In genomic region chr4:38583102-38583501, GRCh38 we compare ENCODE assay signal across 14 cellular contexts.
A peak's percentile ranks its signal among the peaks of the same experiment; 100 is the strongest.
DNase-seq lines count a peak whose midpoint lies in the region; ATAC-seq, FAIRE-seq and TF ChIP-seq lines count a peak whose summit lies in the region.
"Had no signal": no experiment of that assay in that cellular context is flagged by ENCODE, and none has a peak within 500 bp of the region (broad histone marks: within the 10 kb centered on the region; RNA-seq: fewer than 3 reads in every experiment).

No MANE protein-coding gene starts in this region.

- H3K9me3 Mint-ChIP-seq in activated T-cell treated with anti-CD3 and anti-CD28 coated beads, Interleukin-2, amount 50 U/mL, for 24 hours = no peaks in the 10 kb centered on the region
- H3K9me3 Mint-ChIP-seq in stimulated activated effector memory CD8-positive, alpha-beta T cell treated with anti-CD3 and anti-CD28 coated beads, Interleukin-12 subunit alpha, Interleukin-12 subunit beta, amount 100 ng/mL, for 72 hours = peaks cover 6% of the 10 kb centered on the region

- TF ChIP-seq CTCF in WERI-Rb-1 (IDR thresholded peaks at IDR 0.05; ENCODE audit: low read depth, low read length) (no peak), D721Med (IDR thresholded peaks at IDR 0.05; ENCODE audit: insufficient read depth, missing control alignments) (no peak)

- no peaks in the 10 kb centered on the region for H3K36me3 Mint-ChIP-seq in activated T-cell treated with anti-CD3 and anti-CD28 coated beads, Interleukin-2, amount 50 U/mL, for 24 hours (ENCODE audit: low read depth)
- no peaks in the 10 kb centered on the region for H3K36me3 Mint-ChIP-seq in stimulated activated effector memory CD8-positive, alpha-beta T cell treated with anti-CD3 and anti-CD28 coated beads, Interleukin-12 subunit alpha, Interleukin-12 subunit beta, amount 100 ng/mL, for 72 hours

- no peak for DNase-seq in activated T-cell treated with anti-CD3 and anti-CD28 coated beads, Interleukin-2, amount 50 U/mL, for 24 hours
- DNase-seq in activated T-cell treated with anti-CD3 and anti-CD28 coated beads, Interleukin-2, amount 50 U/mL, for 1 hour = no peak
- DNase-seq in WERI-Rb-1 (peak; percentile 78), medulla oblongata (ENCODE audit: extremely low spot score) (peak; percentile 26), NCI-H2029 treated with DMSO at 0.1 percent for 48 hours (lab: John Stamatoyannopoulos, UW) (no peak), GOT3 (lab: John Stamatoyannopoulos, UW) (no peak), D721Med (ENCODE audit: insufficient read length, low spot score) (no peak)
- no peak for DNase-seq in stimulated activated effector memory CD8-positive, alpha-beta T cell treated with anti-CD3 and anti-CD28 coated beads, Interleukin-12 subunit alpha, Interleukin-12 subunit beta, amount 100 ng/mL, for 72 hours (ENCODE audit: low spot score in 2 of 2)
- DNase-seq: BE2C, IMR-90, left ventricle myocardium inferior had no signal

- no peak overlapping the region for H3K4me3 Mint-ChIP-seq in activated T-cell treated with anti-CD3 and anti-CD28 coated beads, Interleukin-2, amount 50 U/mL, for 24 hours
- H3K4me3 Mint-ChIP-seq in stimulated activated effector memory CD8-positive, alpha-beta T cell treated with anti-CD3 and anti-CD28 coated beads, Interleukin-12 subunit alpha, Interleukin-12 subunit beta, amount 100 ng/mL, for 72 hours = no peak overlapping the region

- H3K4me1 Mint-ChIP-seq in activated T-cell treated with anti-CD3 and anti-CD28 coated beads, Interleukin-2, amount 50 U/mL, for 24 hours (ENCODE audit: low read depth) = peaks cover 15% of the 10 kb centered on the region
- H3K4me1 Mint-ChIP-seq in stimulated activated effector memory CD8-positive, alpha-beta T cell treated with anti-CD3 and anti-CD28 coated beads, Interleukin-12 subunit alpha, Interleukin-12 subunit beta, amount 100 ng/mL, for 72 hours = peaks cover 19% of the 10 kb centered on the region

- H3K27me3 ChIP-seq in WERI-Rb-1 (ENCODE audit: insufficient read depth, low read depth, severe bottlenecking) = no peaks in the 10 kb centered on the region
- H3K27me3 ChIP-seq: BE2C, gastroesophageal sphincter had no signal

- ATAC-seq in stimulated activated effector memory CD8-positive, alpha-beta T cell treated with anti-CD3 and anti-CD28 coated beads, Interleukin-12 subunit alpha, Interleukin-12 subunit beta, amount 100 ng/mL, for 72 hours = peak; percentile 94
- ATAC-seq: gastroesophageal sphincter had no signal

- H3K27me3 Mint-ChIP-seq in activated T-cell treated with anti-CD3 and anti-CD28 coated beads, Interleukin-2, amount 50 U/mL, for 24 hours = peaks cover 5% of the 10 kb centered on the region

- peak overlapping the region; percentile 43 for H3K27ac ChIP-seq in WERI-Rb-1
- H3K27ac ChIP-seq: left ventricle myocardium inferior had no signal

- H3K36me3 ChIP-seq in WERI-Rb-1 = no peaks in the 10 kb centered on the region
- H3K36me3 ChIP-seq: BE2C, gastroesophageal sphincter, left ventricle myocardium inferior had no signal

- H3K4me3 ChIP-seq in WERI-Rb-1 (ENCODE audit: low read depth, low read length) = no peak overlapping the region
- H3K4me3 ChIP-seq: gastroesophageal sphincter, left ventricle myocardium inferior had no signal

- peaks cover 14% of the 10 kb centered on the region for H3K9me3 ChIP-seq in WERI-Rb-1 (ENCODE audit: severe bottlenecking)
- H3K9me3 ChIP-seq: BE2C, gastroesophageal sphincter, left ventricle myocardium inferior had no signal

- no peak for FAIRE-seq in D721Med (lab: Jason Lieb, UNC)
- FAIRE-seq: colon, H1 had no signal

- H3K27ac Mint-ChIP-seq in activated T-cell treated with anti-CD3 and anti-CD28 coated beads, Interleukin-2, amount 50 U/mL, for 24 hours = peak overlapping the region; percentile 51
- no peak overlapping the region for H3K27ac Mint-ChIP-seq in stimulated activated effector memory CD8-positive, alpha-beta T cell treated with anti-CD3 and anti-CD28 coated beads, Interleukin-12 subunit alpha, Interleukin-12 subunit beta, amount 100 ng/mL, for 72 hours

Comparison
In these comparisons a context has a peak if more than half of its experiments do, and no peak if none do; other contexts are left out.
1. DNase-seq: peak in WERI-Rb-1 (single experiment) and medulla oblongata (single experiment); none in activated T-cell treated with anti-CD3 and anti-CD28 coated beads, Interleukin-2, amount 50 U/mL, for 24 hours (single experiment), activated T-cell treated with anti-CD3 and anti-CD28 coated beads, Interleukin-2, amount 50 U/mL, for 1 hour (single experiment), stimulated activated effector memory CD8-positive, alpha-beta T cell treated with anti-CD3 and anti-CD28 coated beads, Interleukin-12 subunit alpha, Interleukin-12 subunit beta, amount 100 ng/mL, for 72 hours (0 of 2), NCI-H2029 treated with DMSO at 0.1 percent for 48 hours (single experiment), GOT3 (single experiment) and D721Med (single experiment).